15 cellular contexts compared by ENCODE assay signal in the genomic region with DNA sequence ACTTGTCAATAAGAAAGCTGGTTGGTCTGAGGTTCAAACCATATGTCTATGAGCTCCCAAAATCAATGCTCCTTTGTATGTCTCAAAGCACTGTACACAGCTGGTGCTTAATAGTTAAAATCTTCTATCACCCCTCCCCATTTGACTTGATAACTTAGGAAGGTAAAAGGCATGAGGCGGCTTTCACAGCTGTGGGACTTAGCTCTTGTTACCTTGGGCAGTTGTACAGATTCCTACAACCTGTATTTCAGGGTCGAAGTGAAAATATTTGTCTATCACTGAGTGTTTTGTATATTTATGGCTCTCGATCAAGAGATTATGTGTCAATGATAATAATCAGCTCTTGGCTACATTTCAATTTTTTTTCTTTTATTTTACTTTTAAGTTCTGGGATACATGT.
DNase-seq lines count a peak whose midpoint lies in the region; ATAC-seq and TF ChIP-seq lines count a peak whose summit lies in the region.
"Had no signal": no experiment of that assay in that cellular context is flagged by ENCODE, and none has a peak within 500 bp of the region (broad histone marks: within the 10 kb centered on the region; RNA-seq: fewer than 3 reads in every experiment).

No MANE protein-coding gene starts in this region.

- peak overlapping the region; percentile 43 for H3K27ac ChIP-seq in HUES48 (ENCODE audit: low read depth, low read length)

- DNase-seq in DMS 273 (lab: John Stamatoyannopoulos, UW; ENCODE audit: unreplicated experiment) (peak; percentile 27), DMS 273 treated with DMSO at 0.1 percent for 48 hours (lab: John Stamatoyannopoulos, UW) (no peak), HuH-7.5 (ENCODE audit: low spot score) (no peak), NCI-H82 (lab: John Stamatoyannopoulos, UW) (no peak)
- DNase-seq: 8988T; DMS79 treated with DMSO at 0.1 percent for 48 hours; esophagus squamous epithelium; NCI-H1694; NK-92 treated with Interleukin-12 subunit alpha and Interleukin-12 subunit beta, amount 100 ng/mL, for 24 hours; SW 1271 had no signal

- no peaks in the 10 kb centered on the region for H3K9me3 Mint-ChIP-seq in activated naive CD8-positive, alpha-beta T cell (ENCODE audit: low read depth)
- no peaks in the 10 kb centered on the region for H3K9me3 Mint-ChIP-seq in nephron

- peak overlapping the region; percentile 99 for H3K4me3 Mint-ChIP-seq in activated naive CD8-positive, alpha-beta T cell
- peak overlapping the region; percentile 93 to 98 (median 97) for H3K4me3 Mint-ChIP-seq in nephron

- peaks cover 47% of the 10 kb centered on the region for H3K4me1 Mint-ChIP-seq in activated naive CD8-positive, alpha-beta T cell (ENCODE audit: low read depth)
- H3K4me1 Mint-ChIP-seq in nephron = peaks cover 15% of the 10 kb centered on the region

- H3K4me3 ChIP-seq in HUES48 (ENCODE audit: low read depth, low read length) = no peak overlapping the region
- H3K4me3 ChIP-seq: HAP-1 had no signal

- peaks cover 5% of the 10 kb centered on the region for H3K36me3 Mint-ChIP-seq in activated naive CD8-positive, alpha-beta T cell
- H3K36me3 Mint-ChIP-seq in nephron (ENCODE audit: low read depth) = peaks cover 15% of the 10 kb centered on the region

- no peaks in the 10 kb centered on the region for H3K27me3 Mint-ChIP-seq in activated naive CD8-positive, alpha-beta T cell
- H3K27me3 Mint-ChIP-seq in nephron (ENCODE audit: low read depth) = no peaks in the 10 kb centered on the region

- peaks cover 48% of the 10 kb centered on the region for H3K36me3 ChIP-seq in HUES48 (ENCODE audit: control insufficient read depth, insufficient read depth, low read length)

- peaks cover 3% of the 10 kb centered on the region; the same call in 1 of the 2 replicates for H3K4me1 ChIP-seq in HUES48 (ENCODE audit: control insufficient read depth, insufficient read depth, low read length)

- H3K27ac Mint-ChIP-seq in activated naive CD8-positive, alpha-beta T cell = no peak overlapping the region
- H3K27ac Mint-ChIP-seq in nephron = no peak overlapping the region

- ATAC-seq in GM21515 (IDR thresholded peaks at IDR 0.05; ENCODE audit: unreplicated experiment) = no peak

- no peak for TF ChIP-seq CTCF in nephron (IDR thresholded peaks at IDR 0.05; ENCODE audit: unreplicated experiment in 3 of 3)

- H3K9me3 ChIP-seq in HUES48 (ENCODE audit: control insufficient read depth, insufficient read depth, low read length) = no peaks in the 10 kb centered on the region
- H3K9me3 ChIP-seq: esophagus squamous epithelium, HAP-1 had no signal

- no peaks in the 10 kb centered on the region for H3K27me3 ChIP-seq in HUES48 (ENCODE audit: control insufficient read depth, insufficient read depth, low read length)
- H3K27me3 ChIP-seq: esophagus squamous epithelium had no signal

- H3K9ac ChIP-seq in HUES48 (ENCODE audit: low read depth, low read length) = no peak overlapping the region
